1 cellular context compared by ENCODE assay signal in the genomic region with DNA sequence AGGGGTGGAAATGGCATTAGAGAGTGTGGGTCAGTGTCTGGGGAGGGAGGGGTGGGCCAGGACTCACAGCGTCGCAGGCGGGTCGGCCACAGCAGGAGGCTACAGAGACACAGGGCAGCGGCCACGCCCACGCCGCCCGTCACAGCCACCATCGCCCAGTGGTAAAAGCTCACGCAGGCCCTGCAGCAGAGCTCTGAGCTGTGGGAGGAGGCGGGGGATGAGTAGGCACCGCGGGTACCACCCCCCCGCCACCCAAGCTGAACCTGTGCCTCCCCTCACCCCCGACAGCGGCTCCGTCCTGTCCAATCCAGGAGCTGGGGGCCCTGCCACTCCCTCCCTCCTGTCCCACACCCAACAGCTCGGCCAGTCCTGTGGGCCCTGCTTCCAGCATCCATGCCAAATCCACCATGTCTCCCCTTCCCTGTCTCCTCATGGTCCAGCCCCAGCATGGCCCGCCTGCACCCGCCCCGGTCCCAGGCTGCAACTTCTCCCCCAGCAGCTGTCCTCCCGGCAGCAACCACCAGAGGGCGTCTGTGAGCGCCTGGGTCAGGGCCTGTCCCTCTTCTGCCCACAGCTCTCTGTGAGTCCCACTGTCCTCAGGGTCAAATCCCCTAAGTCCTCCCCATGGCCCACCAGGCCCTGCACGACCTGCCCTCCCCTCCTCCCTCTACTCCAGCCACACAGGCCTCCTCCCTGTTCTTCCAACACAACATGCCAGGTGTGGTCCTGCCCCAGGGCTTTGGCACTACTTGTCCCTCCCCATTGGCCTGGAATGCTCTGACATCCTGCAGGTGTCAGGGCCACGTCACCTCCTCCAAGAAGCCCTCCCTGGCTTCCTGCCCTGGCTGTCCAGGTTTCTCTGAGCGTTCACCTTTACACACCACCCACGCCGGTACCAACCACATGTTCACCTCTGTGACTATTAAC.
TF ChIP-seq lines count a peak whose summit lies in the region.

No MANE protein-coding gene starts in this region.

TF ChIP-seq in HEK293, 187 proteins besides CTCF, POLR2A, EP300 and RAD21 (continued from another document and continues in another):
- TF ChIP-seq, protein P1, sequence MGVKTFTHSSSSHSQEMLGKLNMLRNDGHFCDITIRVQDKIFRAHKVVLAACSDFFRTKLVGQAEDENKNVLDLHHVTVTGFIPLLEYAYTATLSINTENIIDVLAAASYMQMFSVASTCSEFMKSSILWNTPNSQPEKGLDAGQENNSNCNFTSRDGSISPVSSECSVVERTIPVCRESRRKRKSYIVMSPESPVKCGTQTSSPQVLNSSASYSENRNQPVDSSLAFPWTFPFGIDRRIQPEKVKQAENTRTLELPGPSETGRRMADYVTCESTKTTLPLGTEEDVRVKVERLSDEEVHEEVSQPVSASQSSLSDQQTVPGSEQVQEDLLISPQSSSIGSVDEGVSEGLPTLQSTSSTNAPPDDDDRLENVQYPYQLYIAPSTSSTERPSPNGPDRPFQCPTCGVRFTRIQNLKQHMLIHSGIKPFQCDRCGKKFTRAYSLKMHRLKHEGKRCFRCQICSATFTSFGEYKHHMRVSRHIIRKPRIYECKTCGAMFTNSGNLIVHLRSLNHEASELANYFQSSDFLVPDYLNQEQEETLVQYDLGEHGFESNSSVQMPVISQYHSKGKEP (tag by site-specific recombination; IDR thresholded peaks at IDR 0.05), result no peak
- TF ChIP-seq, protein P2, sequence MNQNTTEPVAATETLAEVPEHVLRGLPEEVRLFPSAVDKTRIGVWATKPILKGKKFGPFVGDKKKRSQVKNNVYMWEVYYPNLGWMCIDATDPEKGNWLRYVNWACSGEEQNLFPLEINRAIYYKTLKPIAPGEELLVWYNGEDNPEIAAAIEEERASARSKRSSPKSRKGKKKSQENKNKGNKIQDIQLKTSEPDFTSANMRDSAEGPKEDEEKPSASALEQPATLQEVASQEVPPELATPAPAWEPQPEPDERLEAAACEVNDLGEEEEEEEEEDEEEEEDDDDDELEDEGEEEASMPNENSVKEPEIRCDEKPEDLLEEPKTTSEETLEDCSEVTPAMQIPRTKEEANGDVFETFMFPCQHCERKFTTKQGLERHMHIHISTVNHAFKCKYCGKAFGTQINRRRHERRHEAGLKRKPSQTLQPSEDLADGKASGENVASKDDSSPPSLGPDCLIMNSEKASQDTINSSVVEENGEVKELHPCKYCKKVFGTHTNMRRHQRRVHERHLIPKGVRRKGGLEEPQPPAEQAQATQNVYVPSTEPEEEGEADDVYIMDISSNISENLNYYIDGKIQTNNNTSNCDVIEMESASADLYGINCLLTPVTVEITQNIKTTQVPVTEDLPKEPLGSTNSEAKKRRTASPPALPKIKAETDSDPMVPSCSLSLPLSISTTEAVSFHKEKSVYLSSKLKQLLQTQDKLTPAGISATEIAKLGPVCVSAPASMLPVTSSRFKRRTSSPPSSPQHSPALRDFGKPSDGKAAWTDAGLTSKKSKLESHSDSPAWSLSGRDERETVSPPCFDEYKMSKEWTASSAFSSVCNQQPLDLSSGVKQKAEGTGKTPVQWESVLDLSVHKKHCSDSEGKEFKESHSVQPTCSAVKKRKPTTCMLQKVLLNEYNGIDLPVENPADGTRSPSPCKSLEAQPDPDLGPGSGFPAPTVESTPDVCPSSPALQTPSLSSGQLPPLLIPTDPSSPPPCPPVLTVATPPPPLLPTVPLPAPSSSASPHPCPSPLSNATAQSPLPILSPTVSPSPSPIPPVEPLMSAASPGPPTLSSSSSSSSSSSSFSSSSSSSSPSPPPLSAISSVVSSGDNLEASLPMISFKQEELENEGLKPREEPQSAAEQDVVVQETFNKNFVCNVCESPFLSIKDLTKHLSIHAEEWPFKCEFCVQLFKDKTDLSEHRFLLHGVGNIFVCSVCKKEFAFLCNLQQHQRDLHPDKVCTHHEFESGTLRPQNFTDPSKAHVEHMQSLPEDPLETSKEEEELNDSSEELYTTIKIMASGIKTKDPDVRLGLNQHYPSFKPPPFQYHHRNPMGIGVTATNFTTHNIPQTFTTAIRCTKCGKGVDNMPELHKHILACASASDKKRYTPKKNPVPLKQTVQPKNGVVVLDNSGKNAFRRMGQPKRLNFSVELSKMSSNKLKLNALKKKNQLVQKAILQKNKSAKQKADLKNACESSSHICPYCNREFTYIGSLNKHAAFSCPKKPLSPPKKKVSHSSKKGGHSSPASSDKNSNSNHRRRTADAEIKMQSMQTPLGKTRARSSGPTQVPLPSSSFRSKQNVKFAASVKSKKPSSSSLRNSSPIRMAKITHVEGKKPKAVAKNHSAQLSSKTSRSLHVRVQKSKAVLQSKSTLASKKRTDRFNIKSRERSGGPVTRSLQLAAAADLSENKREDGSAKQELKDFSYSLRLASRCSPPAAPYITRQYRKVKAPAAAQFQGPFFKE (tag by site-specific recombination; IDR thresholded peaks at IDR 0.05; ENCODE audit: borderline replicate concordance), result no peak
- TF ChIP-seq KLF1 (tag by site-specific recombination; IDR thresholded peaks at IDR 0.05) (peak; percentile 28; the same call in 1 of the 2 replicates), ZNF214 (tag by site-specific recombination; IDR thresholded peaks at IDR 0.05; ENCODE audit: borderline replicate concordance) (no peak), ZNF16 (tag by site-specific recombination; IDR thresholded peaks at IDR 0.05; ENCODE audit: low read depth) (peak; percentile 97), GLIS2 (tag by site-specific recombination; IDR thresholded peaks at IDR 0.05) (no peak), RBAK (tag by site-specific recombination; IDR thresholded peaks at IDR 0.05) (no peak), ZNF621 (tag by site-specific recombination; IDR thresholded peaks at IDR 0.05) (no peak), ZFHX2 (tag by site-specific recombination; conservative IDR thresholded peaks at IDR 0.05) (peak; percentile 91), SALL2 (tag by site-specific recombination; IDR thresholded peaks at IDR 0.05; ENCODE audit: borderline replicate concordance) (no peak), ZNF792 (tag by site-specific recombination; IDR thresholded peaks at IDR 0.05) (no peak), ZNF501 (tag by site-specific recombination; IDR thresholded peaks at IDR 0.05) (no peak), ZNF391 (tag by site-specific recombination; IDR thresholded peaks at IDR 0.05; ENCODE audit: borderline replicate concordance, low read depth) (peak; percentile 83; the same call in 1 of the 2 replicates), ZNF121 (tag by site-specific recombination; IDR thresholded peaks at IDR 0.05) (no peak), BCL11A (tag by site-specific recombination; IDR thresholded peaks at IDR 0.05; ENCODE audit: low read depth) (no peak), ZSCAN30 (tag by site-specific recombination; IDR thresholded peaks at IDR 0.05) (no peak), ZNF433 (tag by site-specific recombination; IDR thresholded peaks at IDR 0.05; ENCODE audit: low read depth) (no peak), ZNF274 (IDR thresholded peaks at IDR 0.05; ENCODE audit: low read length) (no peak), ZNF274 (tag by site-specific recombination; IDR thresholded peaks at IDR 0.05; ENCODE audit: borderline replicate concordance) (no peak), ZNF335 (tag by site-specific recombination; conservative IDR thresholded peaks at IDR 0.05) (no peak), ZNF341 (tag by site-specific recombination; IDR thresholded peaks at IDR 0.05; ENCODE audit: low read depth) (peak; percentile 25; the same call in 1 of the 2 replicates), ZNF791 (tag by site-specific recombination; IDR thresholded peaks at IDR 0.05) (no peak), SETDB1 (IDR thresholded peaks at IDR 0.05; ENCODE audit: insufficient read length, low read length) (no peak), ZNF830 (tag by site-specific recombination; IDR thresholded peaks at IDR 0.05; ENCODE audit: low read depth) (no peak), ZNF248 (tag by site-specific recombination; IDR thresholded peaks at IDR 0.05) (no peak), ZNF366 (tag by site-specific recombination; conservative IDR thresholded peaks at IDR 0.05) (0 out of 2 replicates have a peak, but pooled peaks have one; percentile 11), EGR2 (tag by site-specific recombination; IDR thresholded peaks at IDR 0.05; ENCODE audit: low read depth) (peak; percentile 91), ZBTB8A (tag by site-specific recombination; IDR thresholded peaks at IDR 0.05) (0 out of 2 replicates have a peak, but pooled peaks have one; percentile 11), ZNF707 (tag by site-specific recombination; IDR thresholded peaks at IDR 0.05) (no peak), ZNF292 (tag by site-specific recombination; IDR thresholded peaks at IDR 0.05; ENCODE audit: borderline replicate concordance, low read depth) (no peak), ZEB2 (tag by site-specific recombination; IDR thresholded peaks at IDR 0.05) (0 out of 2 replicates have a peak, but pooled peaks have one; percentile 43), ZNF600 (tag by site-specific recombination; IDR thresholded peaks at IDR 0.05) (peak; percentile 82), ZNF2 (tag by site-specific recombination; IDR thresholded peaks at IDR 0.05) (peak; percentile 88; the same call in 1 of the 2 replicates)
- TF ChIP-seq, protein P3, sequence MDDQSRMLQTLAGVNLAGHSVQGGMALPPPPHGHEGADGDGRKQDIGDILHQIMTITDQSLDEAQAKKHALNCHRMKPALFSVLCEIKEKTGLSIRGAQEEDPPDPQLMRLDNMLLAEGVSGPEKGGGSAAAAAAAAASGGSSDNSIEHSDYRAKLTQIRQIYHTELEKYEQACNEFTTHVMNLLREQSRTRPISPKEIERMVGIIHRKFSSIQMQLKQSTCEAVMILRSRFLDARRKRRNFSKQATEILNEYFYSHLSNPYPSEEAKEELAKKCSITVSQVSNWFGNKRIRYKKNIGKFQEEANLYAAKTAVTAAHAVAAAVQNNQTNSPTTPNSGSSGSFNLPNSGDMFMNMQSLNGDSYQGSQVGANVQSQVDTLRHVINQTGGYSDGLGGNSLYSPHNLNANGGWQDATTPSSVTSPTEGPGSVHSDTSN (CRISPR knock-in tag; IDR thresholded peaks at IDR 0.05), result no peak
- TF ChIP-seq, protein P4, sequence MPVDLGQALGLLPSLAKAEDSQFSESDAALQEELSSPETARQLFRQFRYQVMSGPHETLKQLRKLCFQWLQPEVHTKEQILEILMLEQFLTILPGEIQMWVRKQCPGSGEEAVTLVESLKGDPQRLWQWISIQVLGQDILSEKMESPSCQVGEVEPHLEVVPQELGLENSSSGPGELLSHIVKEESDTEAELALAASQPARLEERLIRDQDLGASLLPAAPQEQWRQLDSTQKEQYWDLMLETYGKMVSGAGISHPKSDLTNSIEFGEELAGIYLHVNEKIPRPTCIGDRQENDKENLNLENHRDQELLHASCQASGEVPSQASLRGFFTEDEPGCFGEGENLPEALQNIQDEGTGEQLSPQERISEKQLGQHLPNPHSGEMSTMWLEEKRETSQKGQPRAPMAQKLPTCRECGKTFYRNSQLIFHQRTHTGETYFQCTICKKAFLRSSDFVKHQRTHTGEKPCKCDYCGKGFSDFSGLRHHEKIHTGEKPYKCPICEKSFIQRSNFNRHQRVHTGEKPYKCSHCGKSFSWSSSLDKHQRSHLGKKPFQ (tag by site-specific recombination; IDR thresholded peaks at IDR 0.05), result no peak
- TF ChIP-seq, protein P5, sequence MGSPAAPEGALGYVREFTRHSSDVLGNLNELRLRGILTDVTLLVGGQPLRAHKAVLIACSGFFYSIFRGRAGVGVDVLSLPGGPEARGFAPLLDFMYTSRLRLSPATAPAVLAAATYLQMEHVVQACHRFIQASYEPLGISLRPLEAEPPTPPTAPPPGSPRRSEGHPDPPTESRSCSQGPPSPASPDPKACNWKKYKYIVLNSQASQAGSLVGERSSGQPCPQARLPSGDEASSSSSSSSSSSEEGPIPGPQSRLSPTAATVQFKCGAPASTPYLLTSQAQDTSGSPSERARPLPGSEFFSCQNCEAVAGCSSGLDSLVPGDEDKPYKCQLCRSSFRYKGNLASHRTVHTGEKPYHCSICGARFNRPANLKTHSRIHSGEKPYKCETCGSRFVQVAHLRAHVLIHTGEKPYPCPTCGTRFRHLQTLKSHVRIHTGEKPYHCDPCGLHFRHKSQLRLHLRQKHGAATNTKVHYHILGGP (tag by site-specific recombination; IDR thresholded peaks at IDR 0.05), result no peak
- TF ChIP-seq, protein P6, sequence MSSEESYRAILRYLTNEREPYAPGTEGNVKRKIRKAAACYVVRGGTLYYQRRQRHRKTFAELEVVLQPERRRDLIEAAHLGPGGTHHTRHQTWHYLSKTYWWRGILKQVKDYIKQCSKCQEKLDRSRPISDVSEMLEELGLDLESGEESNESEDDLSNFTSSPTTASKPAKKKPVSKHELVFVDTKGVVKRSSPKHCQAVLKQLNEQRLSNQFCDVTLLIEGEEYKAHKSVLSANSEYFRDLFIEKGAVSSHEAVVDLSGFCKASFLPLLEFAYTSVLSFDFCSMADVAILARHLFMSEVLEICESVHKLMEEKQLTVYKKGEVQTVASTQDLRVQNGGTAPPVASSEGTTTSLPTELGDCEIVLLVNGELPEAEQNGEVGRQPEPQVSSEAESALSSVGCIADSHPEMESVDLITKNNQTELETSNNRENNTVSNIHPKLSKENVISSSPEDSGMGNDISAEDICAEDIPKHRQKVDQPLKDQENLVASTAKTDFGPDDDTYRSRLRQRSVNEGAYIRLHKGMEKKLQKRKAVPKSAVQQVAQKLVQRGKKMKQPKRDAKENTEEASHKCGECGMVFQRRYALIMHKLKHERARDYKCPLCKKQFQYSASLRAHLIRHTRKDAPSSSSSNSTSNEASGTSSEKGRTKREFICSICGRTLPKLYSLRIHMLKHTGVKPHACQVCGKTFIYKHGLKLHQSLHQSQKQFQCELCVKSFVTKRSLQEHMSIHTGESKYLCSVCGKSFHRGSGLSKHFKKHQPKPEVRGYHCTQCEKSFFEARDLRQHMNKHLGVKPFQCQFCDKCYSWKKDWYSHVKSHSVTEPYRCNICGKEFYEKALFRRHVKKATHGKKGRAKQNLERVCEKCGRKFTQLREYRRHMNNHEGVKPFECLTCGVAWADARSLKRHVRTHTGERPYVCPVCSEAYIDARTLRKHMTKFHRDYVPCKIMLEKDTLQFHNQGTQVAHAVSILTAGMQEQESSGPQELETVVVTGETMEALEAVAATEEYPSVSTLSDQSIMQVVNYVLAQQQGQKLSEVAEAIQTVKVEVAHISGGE (tag by site-specific recombination; conservative IDR thresholded peaks at IDR 0.05; ENCODE audit: low read depth), result no peak
- TF ChIP-seq, protein P7, sequence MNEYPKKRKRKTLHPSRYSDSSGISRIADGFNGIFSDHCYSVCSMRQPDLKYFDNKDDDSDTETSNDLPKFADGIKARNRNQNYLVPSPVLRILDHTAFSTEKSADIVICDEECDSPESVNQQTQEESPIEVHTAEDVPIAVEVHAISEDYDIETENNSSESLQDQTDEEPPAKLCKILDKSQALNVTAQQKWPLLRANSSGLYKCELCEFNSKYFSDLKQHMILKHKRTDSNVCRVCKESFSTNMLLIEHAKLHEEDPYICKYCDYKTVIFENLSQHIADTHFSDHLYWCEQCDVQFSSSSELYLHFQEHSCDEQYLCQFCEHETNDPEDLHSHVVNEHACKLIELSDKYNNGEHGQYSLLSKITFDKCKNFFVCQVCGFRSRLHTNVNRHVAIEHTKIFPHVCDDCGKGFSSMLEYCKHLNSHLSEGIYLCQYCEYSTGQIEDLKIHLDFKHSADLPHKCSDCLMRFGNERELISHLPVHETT (tag by site-specific recombination; IDR thresholded peaks at IDR 0.05), result no peak
- TF ChIP-seq, protein P8, sequence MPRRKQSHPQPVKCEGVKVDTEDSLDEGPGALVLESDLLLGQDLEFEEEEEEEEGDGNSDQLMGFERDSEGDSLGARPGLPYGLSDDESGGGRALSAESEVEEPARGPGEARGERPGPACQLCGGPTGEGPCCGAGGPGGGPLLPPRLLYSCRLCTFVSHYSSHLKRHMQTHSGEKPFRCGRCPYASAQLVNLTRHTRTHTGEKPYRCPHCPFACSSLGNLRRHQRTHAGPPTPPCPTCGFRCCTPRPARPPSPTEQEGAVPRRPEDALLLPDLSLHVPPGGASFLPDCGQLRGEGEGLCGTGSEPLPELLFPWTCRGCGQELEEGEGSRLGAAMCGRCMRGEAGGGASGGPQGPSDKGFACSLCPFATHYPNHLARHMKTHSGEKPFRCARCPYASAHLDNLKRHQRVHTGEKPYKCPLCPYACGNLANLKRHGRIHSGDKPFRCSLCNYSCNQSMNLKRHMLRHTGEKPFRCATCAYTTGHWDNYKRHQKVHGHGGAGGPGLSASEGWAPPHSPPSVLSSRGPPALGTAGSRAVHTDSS (tag by site-specific recombination; IDR thresholded peaks at IDR 0.05), result no peak
